In the genomic region with DNA sequence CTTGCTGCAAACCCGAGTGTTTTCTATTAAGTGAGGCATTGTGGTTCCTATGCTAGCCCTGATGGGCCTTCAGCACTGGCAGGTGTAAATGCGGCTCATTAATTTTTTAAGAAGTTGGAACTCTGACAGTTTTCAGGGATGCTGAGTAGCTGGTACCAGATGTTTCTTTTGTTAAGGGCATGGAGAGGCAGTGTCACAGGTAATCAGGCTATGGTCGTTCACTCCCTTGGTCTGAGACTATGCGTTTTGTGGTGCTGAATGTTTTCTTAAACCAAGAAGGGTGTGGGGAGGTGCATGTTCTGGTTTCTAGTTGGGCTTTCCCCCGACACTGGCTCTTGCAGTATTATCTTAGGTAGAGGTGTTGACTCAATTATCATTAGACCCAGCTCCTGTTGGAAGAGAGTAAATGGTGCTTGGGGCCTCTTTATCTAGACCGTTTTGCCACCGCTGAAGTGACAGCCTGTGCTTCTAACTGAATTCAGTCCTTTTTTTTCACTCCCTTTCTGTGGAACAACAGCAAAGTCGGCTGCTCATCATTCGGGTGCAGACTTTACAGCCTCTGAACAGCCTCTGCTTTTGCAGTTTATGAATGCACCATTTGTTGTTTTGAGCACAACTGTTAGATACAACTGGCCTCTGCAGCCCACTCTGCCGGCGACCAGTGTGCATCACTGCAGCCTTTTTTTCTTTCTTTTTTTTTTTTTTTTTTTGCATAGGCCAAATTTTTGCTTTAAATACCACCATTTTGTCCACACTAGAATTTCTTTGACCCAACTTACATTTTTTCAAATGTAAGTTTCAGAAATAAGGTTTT, we compare ENCODE assay signal across 1 cellular context.
A peak's percentile ranks its signal among the peaks of the same experiment; 100 is the strongest.
TF ChIP-seq lines count a peak whose summit lies in the region.

No MANE protein-coding gene starts in this region.

TF ChIP-seq in K562, 482 proteins besides CTCF, POLR2A, EP300 and RAD21 (continued from another document and continues in another):
- TF ChIP-seq, protein P1, sequence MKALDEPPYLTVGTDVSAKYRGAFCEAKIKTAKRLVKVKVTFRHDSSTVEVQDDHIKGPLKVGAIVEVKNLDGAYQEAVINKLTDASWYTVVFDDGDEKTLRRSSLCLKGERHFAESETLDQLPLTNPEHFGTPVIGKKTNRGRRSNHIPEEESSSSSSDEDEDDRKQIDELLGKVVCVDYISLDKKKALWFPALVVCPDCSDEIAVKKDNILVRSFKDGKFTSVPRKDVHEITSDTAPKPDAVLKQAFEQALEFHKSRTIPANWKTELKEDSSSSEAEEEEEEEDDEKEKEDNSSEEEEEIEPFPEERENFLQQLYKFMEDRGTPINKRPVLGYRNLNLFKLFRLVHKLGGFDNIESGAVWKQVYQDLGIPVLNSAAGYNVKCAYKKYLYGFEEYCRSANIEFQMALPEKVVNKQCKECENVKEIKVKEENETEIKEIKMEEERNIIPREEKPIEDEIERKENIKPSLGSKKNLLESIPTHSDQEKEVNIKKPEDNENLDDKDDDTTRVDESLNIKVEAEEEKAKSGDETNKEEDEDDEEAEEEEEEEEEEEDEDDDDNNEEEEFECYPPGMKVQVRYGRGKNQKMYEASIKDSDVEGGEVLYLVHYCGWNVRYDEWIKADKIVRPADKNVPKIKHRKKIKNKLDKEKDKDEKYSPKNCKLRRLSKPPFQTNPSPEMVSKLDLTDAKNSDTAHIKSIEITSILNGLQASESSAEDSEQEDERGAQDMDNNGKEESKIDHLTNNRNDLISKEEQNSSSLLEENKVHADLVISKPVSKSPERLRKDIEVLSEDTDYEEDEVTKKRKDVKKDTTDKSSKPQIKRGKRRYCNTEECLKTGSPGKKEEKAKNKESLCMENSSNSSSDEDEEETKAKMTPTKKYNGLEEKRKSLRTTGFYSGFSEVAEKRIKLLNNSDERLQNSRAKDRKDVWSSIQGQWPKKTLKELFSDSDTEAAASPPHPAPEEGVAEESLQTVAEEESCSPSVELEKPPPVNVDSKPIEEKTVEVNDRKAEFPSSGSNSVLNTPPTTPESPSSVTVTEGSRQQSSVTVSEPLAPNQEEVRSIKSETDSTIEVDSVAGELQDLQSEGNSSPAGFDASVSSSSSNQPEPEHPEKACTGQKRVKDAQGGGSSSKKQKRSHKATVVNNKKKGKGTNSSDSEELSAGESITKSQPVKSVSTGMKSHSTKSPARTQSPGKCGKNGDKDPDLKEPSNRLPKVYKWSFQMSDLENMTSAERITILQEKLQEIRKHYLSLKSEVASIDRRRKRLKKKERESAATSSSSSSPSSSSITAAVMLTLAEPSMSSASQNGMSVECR (CRISPR knock-in tag; IDR thresholded peaks at IDR 0.05): no peak
- TF ChIP-seq HOXB6 (CRISPR knock-in tag; IDR thresholded peaks at IDR 0.05; ENCODE audit: borderline replicate concordance): no peak
- no peak for TF ChIP-seq MAFG (tag; conservative IDR thresholded peaks at IDR 0.05)
- peak; percentile 25 to 65; a peak in 3 of 4 replicates for TF ChIP-seq KDM1A (IDR thresholded peaks at IDR 0.05)
- TF ChIP-seq RBBP5 (IDR thresholded peaks at IDR 0.05; ENCODE audit: borderline replicate concordance, insufficient read depth, low read length, poor library complexity, severe bottlenecking): peak; percentile 59
- TF ChIP-seq GATA2 (CRISPR knock-in tag; IDR thresholded peaks at IDR 0.05): no peak
- no peak for TF ChIP-seq EGR1 (conservative IDR thresholded peaks at IDR 0.05)
- TF ChIP-seq SRSF1 (IDR thresholded peaks at IDR 0.05; ENCODE audit: low read depth, low read length): no peak
- TF ChIP-seq ZNF24 (IDR thresholded peaks at IDR 0.05): 0 out of 2 replicates have a peak, but pooled peaks have one; percentile 15
- no peak for TF ChIP-seq RHOXF2B (CRISPR knock-in tag; conservative IDR thresholded peaks at IDR 0.05)
- TF ChIP-seq MCM2 (IDR thresholded peaks at IDR 0.05; ENCODE audit: low read depth): no peak
- no peak for TF ChIP-seq POU5F1 (IDR thresholded peaks at IDR 0.05; ENCODE audit: borderline replicate concordance, low read depth, low read length, partially characterized antibody)
- no peak for TF ChIP-seq MEF2A (IDR thresholded peaks at IDR 0.05; ENCODE audit: control insufficient read depth, low read depth, low read length)
- TF ChIP-seq, protein P2, sequence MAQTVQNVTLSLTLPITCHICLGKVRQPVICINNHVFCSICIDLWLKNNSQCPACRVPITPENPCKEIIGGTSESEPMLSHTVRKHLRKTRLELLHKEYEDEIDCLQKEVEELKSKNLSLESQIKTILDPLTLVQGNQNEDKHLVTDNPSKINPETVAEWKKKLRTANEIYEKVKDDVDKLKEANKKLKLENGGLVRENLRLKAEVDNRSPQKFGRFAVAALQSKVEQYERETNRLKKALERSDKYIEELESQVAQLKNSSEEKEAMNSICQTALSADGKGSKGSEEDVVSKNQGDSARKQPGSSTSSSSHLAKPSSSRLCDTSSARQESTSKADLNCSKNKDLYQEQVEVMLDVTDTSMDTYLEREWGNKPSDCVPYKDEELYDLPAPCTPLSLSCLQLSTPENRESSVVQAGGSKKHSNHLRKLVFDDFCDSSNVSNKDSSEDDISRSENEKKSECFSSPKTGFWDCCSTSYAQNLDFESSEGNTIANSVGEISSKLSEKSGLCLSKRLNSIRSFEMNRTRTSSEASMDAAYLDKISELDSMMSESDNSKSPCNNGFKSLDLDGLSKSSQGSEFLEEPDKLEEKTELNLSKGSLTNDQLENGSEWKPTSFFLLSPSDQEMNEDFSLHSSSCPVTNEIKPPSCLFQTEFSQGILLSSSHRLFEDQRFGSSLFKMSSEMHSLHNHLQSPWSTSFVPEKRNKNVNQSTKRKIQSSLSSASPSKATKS (CRISPR knock-in tag; IDR thresholded peaks at IDR 0.05): no peak
- no peak for TF ChIP-seq ZNF134 (CRISPR knock-in tag; conservative IDR thresholded peaks at IDR 0.05)
- TF ChIP-seq, protein P3, sequence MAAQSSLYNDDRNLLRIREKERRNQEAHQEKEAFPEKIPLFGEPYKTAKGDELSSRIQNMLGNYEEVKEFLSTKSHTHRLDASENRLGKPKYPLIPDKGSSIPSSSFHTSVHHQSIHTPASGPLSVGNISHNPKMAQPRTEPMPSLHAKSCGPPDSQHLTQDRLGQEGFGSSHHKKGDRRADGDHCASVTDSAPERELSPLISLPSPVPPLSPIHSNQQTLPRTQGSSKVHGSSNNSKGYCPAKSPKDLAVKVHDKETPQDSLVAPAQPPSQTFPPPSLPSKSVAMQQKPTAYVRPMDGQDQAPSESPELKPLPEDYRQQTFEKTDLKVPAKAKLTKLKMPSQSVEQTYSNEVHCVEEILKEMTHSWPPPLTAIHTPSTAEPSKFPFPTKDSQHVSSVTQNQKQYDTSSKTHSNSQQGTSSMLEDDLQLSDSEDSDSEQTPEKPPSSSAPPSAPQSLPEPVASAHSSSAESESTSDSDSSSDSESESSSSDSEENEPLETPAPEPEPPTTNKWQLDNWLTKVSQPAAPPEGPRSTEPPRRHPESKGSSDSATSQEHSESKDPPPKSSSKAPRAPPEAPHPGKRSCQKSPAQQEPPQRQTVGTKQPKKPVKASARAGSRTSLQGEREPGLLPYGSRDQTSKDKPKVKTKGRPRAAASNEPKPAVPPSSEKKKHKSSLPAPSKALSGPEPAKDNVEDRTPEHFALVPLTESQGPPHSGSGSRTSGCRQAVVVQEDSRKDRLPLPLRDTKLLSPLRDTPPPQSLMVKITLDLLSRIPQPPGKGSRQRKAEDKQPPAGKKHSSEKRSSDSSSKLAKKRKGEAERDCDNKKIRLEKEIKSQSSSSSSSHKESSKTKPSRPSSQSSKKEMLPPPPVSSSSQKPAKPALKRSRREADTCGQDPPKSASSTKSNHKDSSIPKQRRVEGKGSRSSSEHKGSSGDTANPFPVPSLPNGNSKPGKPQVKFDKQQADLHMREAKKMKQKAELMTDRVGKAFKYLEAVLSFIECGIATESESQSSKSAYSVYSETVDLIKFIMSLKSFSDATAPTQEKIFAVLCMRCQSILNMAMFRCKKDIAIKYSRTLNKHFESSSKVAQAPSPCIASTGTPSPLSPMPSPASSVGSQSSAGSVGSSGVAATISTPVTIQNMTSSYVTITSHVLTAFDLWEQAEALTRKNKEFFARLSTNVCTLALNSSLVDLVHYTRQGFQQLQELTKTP (IDR thresholded peaks at IDR 0.05; ENCODE audit: low read depth in 1 of 2, partially characterized antibody in 2 of 2): no peak
- TF ChIP-seq TGIF2 (CRISPR knock-in tag; IDR thresholded peaks at IDR 0.05): no peak
- no peak for TF ChIP-seq PPARD (CRISPR knock-in tag; IDR thresholded peaks at IDR 0.05)
- TF ChIP-seq NR4A1 (CRISPR knock-in tag; IDR thresholded peaks at IDR 0.05): no peak
- no peak for TF ChIP-seq NR4A1 (tag; IDR thresholded peaks at IDR 0.05)
- TF ChIP-seq, protein P4, sequence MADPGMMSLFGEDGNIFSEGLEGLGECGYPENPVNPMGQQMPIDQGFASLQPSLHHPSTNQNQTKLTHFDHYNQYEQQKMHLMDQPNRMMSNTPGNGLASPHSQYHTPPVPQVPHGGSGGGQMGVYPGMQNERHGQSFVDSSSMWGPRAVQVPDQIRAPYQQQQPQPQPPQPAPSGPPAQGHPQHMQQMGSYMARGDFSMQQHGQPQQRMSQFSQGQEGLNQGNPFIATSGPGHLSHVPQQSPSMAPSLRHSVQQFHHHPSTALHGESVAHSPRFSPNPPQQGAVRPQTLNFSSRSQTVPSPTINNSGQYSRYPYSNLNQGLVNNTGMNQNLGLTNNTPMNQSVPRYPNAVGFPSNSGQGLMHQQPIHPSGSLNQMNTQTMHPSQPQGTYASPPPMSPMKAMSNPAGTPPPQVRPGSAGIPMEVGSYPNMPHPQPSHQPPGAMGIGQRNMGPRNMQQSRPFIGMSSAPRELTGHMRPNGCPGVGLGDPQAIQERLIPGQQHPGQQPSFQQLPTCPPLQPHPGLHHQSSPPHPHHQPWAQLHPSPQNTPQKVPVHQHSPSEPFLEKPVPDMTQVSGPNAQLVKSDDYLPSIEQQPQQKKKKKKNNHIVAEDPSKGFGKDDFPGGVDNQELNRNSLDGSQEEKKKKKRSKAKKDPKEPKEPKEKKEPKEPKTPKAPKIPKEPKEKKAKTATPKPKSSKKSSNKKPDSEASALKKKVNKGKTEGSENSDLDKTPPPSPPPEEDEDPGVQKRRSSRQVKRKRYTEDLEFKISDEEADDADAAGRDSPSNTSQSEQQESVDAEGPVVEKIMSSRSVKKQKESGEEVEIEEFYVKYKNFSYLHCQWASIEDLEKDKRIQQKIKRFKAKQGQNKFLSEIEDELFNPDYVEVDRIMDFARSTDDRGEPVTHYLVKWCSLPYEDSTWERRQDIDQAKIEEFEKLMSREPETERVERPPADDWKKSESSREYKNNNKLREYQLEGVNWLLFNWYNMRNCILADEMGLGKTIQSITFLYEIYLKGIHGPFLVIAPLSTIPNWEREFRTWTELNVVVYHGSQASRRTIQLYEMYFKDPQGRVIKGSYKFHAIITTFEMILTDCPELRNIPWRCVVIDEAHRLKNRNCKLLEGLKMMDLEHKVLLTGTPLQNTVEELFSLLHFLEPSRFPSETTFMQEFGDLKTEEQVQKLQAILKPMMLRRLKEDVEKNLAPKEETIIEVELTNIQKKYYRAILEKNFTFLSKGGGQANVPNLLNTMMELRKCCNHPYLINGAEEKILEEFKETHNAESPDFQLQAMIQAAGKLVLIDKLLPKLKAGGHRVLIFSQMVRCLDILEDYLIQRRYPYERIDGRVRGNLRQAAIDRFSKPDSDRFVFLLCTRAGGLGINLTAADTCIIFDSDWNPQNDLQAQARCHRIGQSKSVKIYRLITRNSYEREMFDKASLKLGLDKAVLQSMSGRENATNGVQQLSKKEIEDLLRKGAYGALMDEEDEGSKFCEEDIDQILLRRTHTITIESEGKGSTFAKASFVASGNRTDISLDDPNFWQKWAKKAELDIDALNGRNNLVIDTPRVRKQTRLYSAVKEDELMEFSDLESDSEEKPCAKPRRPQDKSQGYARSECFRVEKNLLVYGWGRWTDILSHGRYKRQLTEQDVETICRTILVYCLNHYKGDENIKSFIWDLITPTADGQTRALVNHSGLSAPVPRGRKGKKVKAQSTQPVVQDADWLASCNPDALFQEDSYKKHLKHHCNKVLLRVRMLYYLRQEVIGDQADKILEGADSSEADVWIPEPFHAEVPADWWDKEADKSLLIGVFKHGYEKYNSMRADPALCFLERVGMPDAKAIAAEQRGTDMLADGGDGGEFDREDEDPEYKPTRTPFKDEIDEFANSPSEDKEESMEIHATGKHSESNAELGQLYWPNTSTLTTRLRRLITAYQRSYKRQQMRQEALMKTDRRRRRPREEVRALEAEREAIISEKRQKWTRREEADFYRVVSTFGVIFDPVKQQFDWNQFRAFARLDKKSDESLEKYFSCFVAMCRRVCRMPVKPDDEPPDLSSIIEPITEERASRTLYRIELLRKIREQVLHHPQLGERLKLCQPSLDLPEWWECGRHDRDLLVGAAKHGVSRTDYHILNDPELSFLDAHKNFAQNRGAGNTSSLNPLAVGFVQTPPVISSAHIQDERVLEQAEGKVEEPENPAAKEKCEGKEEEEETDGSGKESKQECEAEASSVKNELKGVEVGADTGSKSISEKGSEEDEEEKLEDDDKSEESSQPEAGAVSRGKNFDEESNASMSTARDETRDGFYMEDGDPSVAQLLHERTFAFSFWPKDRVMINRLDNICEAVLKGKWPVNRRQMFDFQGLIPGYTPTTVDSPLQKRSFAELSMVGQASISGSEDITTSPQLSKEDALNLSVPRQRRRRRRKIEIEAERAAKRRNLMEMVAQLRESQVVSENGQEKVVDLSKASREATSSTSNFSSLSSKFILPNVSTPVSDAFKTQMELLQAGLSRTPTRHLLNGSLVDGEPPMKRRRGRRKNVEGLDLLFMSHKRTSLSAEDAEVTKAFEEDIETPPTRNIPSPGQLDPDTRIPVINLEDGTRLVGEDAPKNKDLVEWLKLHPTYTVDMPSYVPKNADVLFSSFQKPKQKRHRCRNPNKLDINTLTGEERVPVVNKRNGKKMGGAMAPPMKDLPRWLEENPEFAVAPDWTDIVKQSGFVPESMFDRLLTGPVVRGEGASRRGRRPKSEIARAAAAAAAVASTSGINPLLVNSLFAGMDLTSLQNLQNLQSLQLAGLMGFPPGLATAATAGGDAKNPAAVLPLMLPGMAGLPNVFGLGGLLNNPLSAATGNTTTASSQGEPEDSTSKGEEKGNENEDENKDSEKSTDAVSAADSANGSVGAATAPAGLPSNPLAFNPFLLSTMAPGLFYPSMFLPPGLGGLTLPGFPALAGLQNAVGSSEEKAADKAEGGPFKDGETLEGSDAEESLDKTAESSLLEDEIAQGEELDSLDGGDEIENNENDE (IDR thresholded peaks at IDR 0.05; ENCODE audit: low read depth, low read length): no peak
- TF ChIP-seq, protein P5, sequence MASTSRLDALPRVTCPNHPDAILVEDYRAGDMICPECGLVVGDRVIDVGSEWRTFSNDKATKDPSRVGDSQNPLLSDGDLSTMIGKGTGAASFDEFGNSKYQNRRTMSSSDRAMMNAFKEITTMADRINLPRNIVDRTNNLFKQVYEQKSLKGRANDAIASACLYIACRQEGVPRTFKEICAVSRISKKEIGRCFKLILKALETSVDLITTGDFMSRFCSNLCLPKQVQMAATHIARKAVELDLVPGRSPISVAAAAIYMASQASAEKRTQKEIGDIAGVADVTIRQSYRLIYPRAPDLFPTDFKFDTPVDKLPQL (IDR thresholded peaks at IDR 0.05; ENCODE audit: extremely low read depth, insufficient read length): no peak
- TF ChIP-seq SLC30A9 (CRISPR knock-in tag; IDR thresholded peaks at IDR 0.05): no peak
- TF ChIP-seq CHD1 (IDR thresholded peaks at IDR 0.05; ENCODE audit: low read length): peak; percentile 56
